ENCODE assay signal across 5 cellular contexts in the genomic region with DNA sequence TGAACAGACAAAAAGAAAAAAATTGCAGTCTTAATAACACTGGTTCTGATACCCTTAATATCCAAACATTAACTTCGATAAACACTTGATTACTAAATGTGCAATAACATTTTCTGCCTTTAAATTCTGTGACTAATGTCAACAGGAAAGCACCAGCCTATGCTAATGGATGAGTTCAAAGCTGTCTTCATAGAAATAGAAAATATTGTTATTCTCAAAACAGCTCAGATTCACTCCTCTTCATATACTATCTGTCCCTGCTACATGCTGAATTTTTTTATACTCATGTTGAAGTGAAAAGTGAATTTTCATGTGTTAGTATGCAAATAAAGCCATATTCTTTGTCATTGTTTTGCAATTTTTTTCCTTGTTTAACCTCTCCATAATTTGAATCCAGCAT. TPM values are rescaled to one million over a fixed set of nuclear protein-coding genes. Genes with fewer than 3 reads are reported as not detected.
"Had no signal": no experiment of that assay in that cellular context is flagged by ENCODE, and none has a peak within 500 bp of the region (broad histone marks: within the 10 kb centered on the region; RNA-seq: fewer than 3 reads in every experiment).

No MANE protein-coding gene starts in this region.

- H3K4me3 Mint-ChIP-seq: IgD-negative memory B cell had no signal

- ATAC-seq: HepG2, K562 had no signal

- H3K27ac Mint-ChIP-seq: IgD-negative memory B cell had no signal

- DNase-seq: IMR-90 had no signal

- H3K27me3 Mint-ChIP-seq: IgD-negative memory B cell had no signal

RNA-seq across cellular contexts. Expression of a gene that starts 13.9 kb away (rescaled TPM):
- total RNA-seq: HT1080, K562 had no signal

RNA-seq across cellular contexts. Expression of a gene that starts 16.2 kb away (rescaled TPM):
- total RNA-seq: HT1080 had no signal
